2 cellular contexts compared by ENCODE assay signal in genomic region chr22:46607483-46608114, GRCh38.
TF ChIP-seq lines count a peak whose summit lies in the region.

No MANE protein-coding gene starts in this region.

TF ChIP-seq in HEK293, 187 proteins besides CTCF, POLR2A, EP300 and RAD21:
- no peak for TF ChIP-seq ATF2 (tag by site-specific recombination; IDR thresholded peaks at IDR 0.05; ENCODE audit: low read depth)
- TF ChIP-seq ZNF664 (tag by site-specific recombination; IDR thresholded peaks at IDR 0.05): 0 out of 2 replicates have a peak, but pooled peaks have one; percentile 27

TF ChIP-seq in H1, 55 proteins besides CTCF, POLR2A, EP300 and RAD21:
- no peak for TF ChIP-seq SP4 (IDR thresholded peaks at IDR 0.05; ENCODE audit: low read length)
- TF ChIP-seq TAF7 (optimal IDR thresholded peaks at IDR 0.05; ENCODE audit: borderline replicate concordance, low read depth, low read length): no peak
- no peak for TF ChIP-seq SP2 (IDR thresholded peaks at IDR 0.05; ENCODE audit: low read length)
- TF ChIP-seq, protein P1, sequence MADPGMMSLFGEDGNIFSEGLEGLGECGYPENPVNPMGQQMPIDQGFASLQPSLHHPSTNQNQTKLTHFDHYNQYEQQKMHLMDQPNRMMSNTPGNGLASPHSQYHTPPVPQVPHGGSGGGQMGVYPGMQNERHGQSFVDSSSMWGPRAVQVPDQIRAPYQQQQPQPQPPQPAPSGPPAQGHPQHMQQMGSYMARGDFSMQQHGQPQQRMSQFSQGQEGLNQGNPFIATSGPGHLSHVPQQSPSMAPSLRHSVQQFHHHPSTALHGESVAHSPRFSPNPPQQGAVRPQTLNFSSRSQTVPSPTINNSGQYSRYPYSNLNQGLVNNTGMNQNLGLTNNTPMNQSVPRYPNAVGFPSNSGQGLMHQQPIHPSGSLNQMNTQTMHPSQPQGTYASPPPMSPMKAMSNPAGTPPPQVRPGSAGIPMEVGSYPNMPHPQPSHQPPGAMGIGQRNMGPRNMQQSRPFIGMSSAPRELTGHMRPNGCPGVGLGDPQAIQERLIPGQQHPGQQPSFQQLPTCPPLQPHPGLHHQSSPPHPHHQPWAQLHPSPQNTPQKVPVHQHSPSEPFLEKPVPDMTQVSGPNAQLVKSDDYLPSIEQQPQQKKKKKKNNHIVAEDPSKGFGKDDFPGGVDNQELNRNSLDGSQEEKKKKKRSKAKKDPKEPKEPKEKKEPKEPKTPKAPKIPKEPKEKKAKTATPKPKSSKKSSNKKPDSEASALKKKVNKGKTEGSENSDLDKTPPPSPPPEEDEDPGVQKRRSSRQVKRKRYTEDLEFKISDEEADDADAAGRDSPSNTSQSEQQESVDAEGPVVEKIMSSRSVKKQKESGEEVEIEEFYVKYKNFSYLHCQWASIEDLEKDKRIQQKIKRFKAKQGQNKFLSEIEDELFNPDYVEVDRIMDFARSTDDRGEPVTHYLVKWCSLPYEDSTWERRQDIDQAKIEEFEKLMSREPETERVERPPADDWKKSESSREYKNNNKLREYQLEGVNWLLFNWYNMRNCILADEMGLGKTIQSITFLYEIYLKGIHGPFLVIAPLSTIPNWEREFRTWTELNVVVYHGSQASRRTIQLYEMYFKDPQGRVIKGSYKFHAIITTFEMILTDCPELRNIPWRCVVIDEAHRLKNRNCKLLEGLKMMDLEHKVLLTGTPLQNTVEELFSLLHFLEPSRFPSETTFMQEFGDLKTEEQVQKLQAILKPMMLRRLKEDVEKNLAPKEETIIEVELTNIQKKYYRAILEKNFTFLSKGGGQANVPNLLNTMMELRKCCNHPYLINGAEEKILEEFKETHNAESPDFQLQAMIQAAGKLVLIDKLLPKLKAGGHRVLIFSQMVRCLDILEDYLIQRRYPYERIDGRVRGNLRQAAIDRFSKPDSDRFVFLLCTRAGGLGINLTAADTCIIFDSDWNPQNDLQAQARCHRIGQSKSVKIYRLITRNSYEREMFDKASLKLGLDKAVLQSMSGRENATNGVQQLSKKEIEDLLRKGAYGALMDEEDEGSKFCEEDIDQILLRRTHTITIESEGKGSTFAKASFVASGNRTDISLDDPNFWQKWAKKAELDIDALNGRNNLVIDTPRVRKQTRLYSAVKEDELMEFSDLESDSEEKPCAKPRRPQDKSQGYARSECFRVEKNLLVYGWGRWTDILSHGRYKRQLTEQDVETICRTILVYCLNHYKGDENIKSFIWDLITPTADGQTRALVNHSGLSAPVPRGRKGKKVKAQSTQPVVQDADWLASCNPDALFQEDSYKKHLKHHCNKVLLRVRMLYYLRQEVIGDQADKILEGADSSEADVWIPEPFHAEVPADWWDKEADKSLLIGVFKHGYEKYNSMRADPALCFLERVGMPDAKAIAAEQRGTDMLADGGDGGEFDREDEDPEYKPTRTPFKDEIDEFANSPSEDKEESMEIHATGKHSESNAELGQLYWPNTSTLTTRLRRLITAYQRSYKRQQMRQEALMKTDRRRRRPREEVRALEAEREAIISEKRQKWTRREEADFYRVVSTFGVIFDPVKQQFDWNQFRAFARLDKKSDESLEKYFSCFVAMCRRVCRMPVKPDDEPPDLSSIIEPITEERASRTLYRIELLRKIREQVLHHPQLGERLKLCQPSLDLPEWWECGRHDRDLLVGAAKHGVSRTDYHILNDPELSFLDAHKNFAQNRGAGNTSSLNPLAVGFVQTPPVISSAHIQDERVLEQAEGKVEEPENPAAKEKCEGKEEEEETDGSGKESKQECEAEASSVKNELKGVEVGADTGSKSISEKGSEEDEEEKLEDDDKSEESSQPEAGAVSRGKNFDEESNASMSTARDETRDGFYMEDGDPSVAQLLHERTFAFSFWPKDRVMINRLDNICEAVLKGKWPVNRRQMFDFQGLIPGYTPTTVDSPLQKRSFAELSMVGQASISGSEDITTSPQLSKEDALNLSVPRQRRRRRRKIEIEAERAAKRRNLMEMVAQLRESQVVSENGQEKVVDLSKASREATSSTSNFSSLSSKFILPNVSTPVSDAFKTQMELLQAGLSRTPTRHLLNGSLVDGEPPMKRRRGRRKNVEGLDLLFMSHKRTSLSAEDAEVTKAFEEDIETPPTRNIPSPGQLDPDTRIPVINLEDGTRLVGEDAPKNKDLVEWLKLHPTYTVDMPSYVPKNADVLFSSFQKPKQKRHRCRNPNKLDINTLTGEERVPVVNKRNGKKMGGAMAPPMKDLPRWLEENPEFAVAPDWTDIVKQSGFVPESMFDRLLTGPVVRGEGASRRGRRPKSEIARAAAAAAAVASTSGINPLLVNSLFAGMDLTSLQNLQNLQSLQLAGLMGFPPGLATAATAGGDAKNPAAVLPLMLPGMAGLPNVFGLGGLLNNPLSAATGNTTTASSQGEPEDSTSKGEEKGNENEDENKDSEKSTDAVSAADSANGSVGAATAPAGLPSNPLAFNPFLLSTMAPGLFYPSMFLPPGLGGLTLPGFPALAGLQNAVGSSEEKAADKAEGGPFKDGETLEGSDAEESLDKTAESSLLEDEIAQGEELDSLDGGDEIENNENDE (IDR thresholded peaks at IDR 0.05; ENCODE audit: insufficient replicate concordance, low read length): no peak
- TF ChIP-seq CEBPB (IDR thresholded peaks at IDR 0.05; ENCODE audit: low read depth, low read length): no peak
- TF ChIP-seq JUN (IDR thresholded peaks at IDR 0.05; ENCODE audit: low read depth, low read length): no peak
- TF ChIP-seq BACH1 (IDR thresholded peaks at IDR 0.05; ENCODE audit: low read length): no peak
- no peak for TF ChIP-seq CBX8 (IDR thresholded peaks at IDR 0.05; ENCODE audit: borderline replicate concordance, low read depth, low read length)
- no peak for TF ChIP-seq POU5F1 (IDR thresholded peaks at IDR 0.05; ENCODE audit: low read depth, low read length)
- no peak for TF ChIP-seq CHD2 (IDR thresholded peaks at IDR 0.05; ENCODE audit: low read length)
- TF ChIP-seq ATF3 (IDR thresholded peaks at IDR 0.05; ENCODE audit: insufficient read depth, low read depth, low read length): no peak
- no peak for TF ChIP-seq SRF (IDR thresholded peaks at IDR 0.05; ENCODE audit: low read depth, low read length)
- no peak for TF ChIP-seq TEAD4 (IDR thresholded peaks at IDR 0.05; ENCODE audit: low read depth, low read length)
- TF ChIP-seq CREB1 (IDR thresholded peaks at IDR 0.05): no peak
- no peak for TF ChIP-seq POLR2AphosphoS5 (IDR thresholded peaks at IDR 0.05; ENCODE audit: low read depth, low read length)
- TF ChIP-seq EGR1 (IDR thresholded peaks at IDR 0.05; ENCODE audit: borderline replicate concordance, low read depth, low read length): no peak
- TF ChIP-seq CBX5 (IDR thresholded peaks at IDR 0.05; ENCODE audit: low read depth, low read length): no peak
- TF ChIP-seq ATF2 (IDR thresholded peaks at IDR 0.05; ENCODE audit: low read length): no peak
- no peak for TF ChIP-seq JUND (IDR thresholded peaks at IDR 0.05; ENCODE audit: low read length)
- TF ChIP-seq TAF1 (IDR thresholded peaks at IDR 0.05; ENCODE audit: low read depth, low read length): no peak
